ENCODE assay signal across 8 cellular contexts in the genomic region with DNA sequence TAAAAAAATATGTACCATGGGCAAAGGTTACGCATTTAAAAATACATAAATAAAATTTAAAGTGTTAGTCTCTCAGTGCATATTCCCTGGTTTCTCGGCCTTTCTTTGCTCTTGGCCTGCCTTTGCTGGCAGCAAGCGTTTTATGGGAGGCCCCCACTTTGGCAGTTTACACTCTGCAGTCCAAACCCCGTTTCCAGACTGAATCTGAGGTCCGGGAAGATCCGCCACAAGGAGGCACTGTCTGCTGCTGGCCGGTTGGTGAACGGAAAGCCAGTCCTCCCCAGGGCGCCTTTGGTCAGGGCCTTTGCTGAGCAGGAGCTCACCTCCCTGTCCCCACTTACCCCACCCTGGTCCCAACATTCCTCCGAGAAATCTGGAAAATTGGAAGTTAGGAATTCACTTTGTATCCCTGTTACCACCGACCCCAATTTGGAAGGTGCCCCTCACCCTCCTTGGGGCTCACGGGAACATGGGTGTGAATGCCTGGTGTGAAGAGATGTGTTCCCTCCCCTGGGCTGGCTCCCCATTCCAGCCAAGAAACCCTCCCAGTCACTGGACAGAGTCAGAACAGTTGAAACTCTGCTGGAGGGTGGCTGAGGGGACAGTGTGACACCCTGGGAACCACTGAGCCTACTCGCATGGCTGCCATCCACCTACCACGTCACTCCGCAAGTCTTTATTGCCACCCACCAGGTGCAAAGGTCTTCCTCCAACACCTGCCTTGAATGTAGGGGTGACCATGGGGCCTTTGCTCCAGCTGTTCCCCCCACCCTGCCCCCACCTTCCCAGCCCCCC. TPM values are rescaled to one million over a fixed set of nuclear protein-coding genes. Genes with fewer than 3 reads are reported as not detected.
DNase-seq lines count a peak whose midpoint lies in the region; ATAC-seq and TF ChIP-seq lines count a peak whose summit lies in the region.

No MANE protein-coding gene starts in this region.

- TF ChIP-seq CTCF in AG04449 (IDR thresholded peaks at IDR 0.05; ENCODE audit: insufficient read depth, low read length, missing control alignments) (peak; percentile 77), astrocyte of the cerebellum (IDR thresholded peaks at IDR 0.05; ENCODE audit: low read depth, low read length, missing control alignments) (peak; percentile 91), spleen (IDR thresholded peaks at IDR 0.05 in 8 of 11, conservative IDR thresholded peaks at IDR 0.05 in 3 of 11) (peak; percentile 17 to 81 (median 67))

- POLR2A ChIA-PET in AG04449 (lab: Yijun Ruan, JAX): no interaction called here

- intact Hi-C loops in spleen (cut with DNase I; ENCODE audit: low total_unique reads): loop anchor here (10.0 kb wide), 1 partner anchor 57 kb away; the partner anchor contains the start of gene CDC42BPG

- H3K36me3 ChIP-seq in spleen: peaks cover 0 to 55% (median 41%) of the 10 kb centered on the region in 6 donors

- H3K9me3 ChIP-seq in spleen: no peaks in the 10 kb centered on the region

- peak overlapping the region in 6 of 8 donors; percentile 18 to 56 (median 38) for H3K27ac ChIP-seq in spleen

- DNase-seq in AG04449 (ENCODE audit: low read depth, low spot score) (no peak), GM19238 (ENCODE audit: insufficient read length, low spot score) (peak; percentile 76), SK-MEL-5 (ENCODE audit: low read depth, low spot score) (peak; percentile 62), astrocyte of the cerebellum (ENCODE audit: low read depth) (no peak), hepatic stellate cell (ENCODE audit: low spot score) (peak; percentile 80), spleen (peak; percentile 90), NCI-H187 (lab: John Stamatoyannopoulos, UW) (no peak)

- in situ Hi-C loops in SK-MEL-5 (cut with HindIII; ENCODE audit: low pct_unique_long_range_greater_than_20kb, low sequenced_read_pairs) (no loop called here), astrocyte of the cerebellum (cut with HindIII; ENCODE audit: low sequenced_read_pairs) (no loop called here)

- H3K27me3 ChIP-seq in spleen (replicated peaks in 1 of 7): no peaks in the 10 kb centered on the region

- H3K4me1 ChIP-seq in spleen: peaks cover 0 to 38% (median 17%) of the 10 kb centered on the region in 6 donors

- CTCF ChIA-PET in AG04449 (lab: Yijun Ruan, JAX): interaction anchor here (0.7 to 2.3 kb wide), 12 partner anchors 9 to 330 kb away, joined by 3 to 13 read pairs (median 4); partner anchors contain the start of genes MAP4K2, SF1 and ZNHIT2

- ATAC-seq in HG03460 (IDR thresholded peaks at IDR 0.05; ENCODE audit: unreplicated experiment): no peak

- no peak for TF ChIP-seq POLR2A in spleen (IDR thresholded peaks at IDR 0.05)

- H3K4me3 ChIP-seq in AG04449 (ENCODE audit: low read depth, low read length) (no peak overlapping the region), astrocyte of the cerebellum (ENCODE audit: low read depth, low read length) (no peak overlapping the region), spleen (no peak overlapping the region)

- WGBS in spleen, 5 donors: 42 to 48% (median 46%) methylated on average over 12 to 15 of the region's 15 CpGs

RNA-seq across cellular contexts. Expression of gene SF1, which starts 9.4 kb away (rescaled TPM):
- total RNA-seq in SK-MEL-5 (2014; rRNA removed; shearing (Covaris generic)): 53.3 and 57.4 TPM in 2 replicates
- polyA plus RNA-seq in SK-MEL-5 (2015; cell fraction: cytosol; rRNA removed): 135 and 178 TPM in 2 replicates
- 397 and 481 TPM in 2 replicates for polyA plus RNA-seq in SK-MEL-5 (2015; cell fraction: nucleus; rRNA removed)
- 100 to 1,000 TPM; 359 to 585 (median 458) TPM for total RNA-seq in spleen
- 100 to 1,000 TPM in 2 of 3 donors, 10 to 100 TPM in 1; 54.2 to 140 (median 121) TPM for polyA plus RNA-seq in spleen

RNA-seq across cellular contexts. Expression of gene MAP4K2, which starts 15.3 kb away (rescaled TPM):
- 14.9 and 16.3 TPM in 2 replicates for total RNA-seq in SK-MEL-5 (2014; rRNA removed; shearing (Covaris generic))
- polyA plus RNA-seq in SK-MEL-5 (2015; cell fraction: cytosol; rRNA removed): 28.9 and 34.8 TPM in 2 replicates
- polyA plus RNA-seq in SK-MEL-5 (2015; cell fraction: nucleus; rRNA removed): 43.4 and 44.6 TPM in 2 replicates
- total RNA-seq in spleen: 100 to 1,000 TPM in 1 of 7 donors, 10 to 100 TPM in 6; 41.5 to 106 (median 57.4) TPM
- polyA plus RNA-seq in spleen: 10 to 100 TPM; 40.8 to 70.8 (median 63.8) TPM

RNA-seq across cellular contexts. Expression of gene MEN1, which starts 22.6 kb away (rescaled TPM):
- 8.5 and 9.1 TPM in 2 replicates for total RNA-seq in SK-MEL-5 (2014; rRNA removed; shearing (Covaris generic))
- polyA plus RNA-seq in SK-MEL-5 (2015; cell fraction: cytosol; rRNA removed): 57.8 and 76.6 TPM in 2 replicates
- polyA plus RNA-seq in SK-MEL-5 (2015; cell fraction: nucleus; rRNA removed): 103 and 107 TPM in 2 replicates
- 10 to 100 TPM; 20.1 to 33.6 (median 28.2) TPM for total RNA-seq in spleen
- polyA plus RNA-seq in spleen: 10 to 100 TPM; 17.8 to 27.6 (median 20.5) TPM

RNA-seq across cellular contexts. Expression of gene PYGM, which starts 27.9 kb away (rescaled TPM):
- total RNA-seq in SK-MEL-5 (2014; rRNA removed; shearing (Covaris generic)): 0.05 and 0.08 TPM in 2 replicates
- 0.02 and 0.05 TPM in 2 replicates for polyA plus RNA-seq in SK-MEL-5 (2015; cell fraction: cytosol; rRNA removed)
- polyA plus RNA-seq in SK-MEL-5 (2015; cell fraction: nucleus; rRNA removed): 1.2 and 1.5 TPM in 2 replicates
- total RNA-seq in spleen: 1 to 10 TPM; 2.7 to 7.2 (median 5.1) TPM
- 1 to 10 TPM; 1.7 to 2.4 (median 2.1) TPM for polyA plus RNA-seq in spleen

RNA-seq across cellular contexts. Expression of gene RASGRP2, which starts 43.8 kb away (rescaled TPM):
- total RNA-seq in SK-MEL-5 (2014; rRNA removed; shearing (Covaris generic)): 0.19 TPM in 1 of 2 replicates, not detected in the other
- polyA plus RNA-seq in SK-MEL-5 (2015; cell fraction: cytosol; rRNA removed): 0.21 TPM in 1 of 2 replicates, not detected in the other
- 1.0 and 3.5 TPM in 2 replicates for polyA plus RNA-seq in SK-MEL-5 (2015; cell fraction: nucleus; rRNA removed)
- total RNA-seq in spleen: 100 to 1,000 TPM; 148 to 242 (median 206) TPM
- 100 to 1,000 TPM; 216 to 283 (median 252) TPM for polyA plus RNA-seq in spleen

Comparison
In these comparisons a context has a peak if more than half of its experiments do, and no peak if none do; other contexts are left out.
1. DNase-seq: peak in GM19238 (single experiment), SK-MEL-5 (single experiment), hepatic stellate cell (single experiment) and spleen (single experiment); none in AG04449 (single experiment), astrocyte of the cerebellum (single experiment) and NCI-H187 (0 of 2).
2. Peak in every context shown above with its lines, with median percentiles within 50 percentile points of each other: CTCF ChIP-seq.